Comparison of ENCODE assay signal across 8 cellular contexts in genomic region chrX:103356897-103357296, GRCh38. TPM values are rescaled to one million over a fixed set of nuclear protein-coding genes. Genes with fewer than 3 reads are reported as not detected.
DNase-seq lines count a peak whose midpoint lies in the region; ATAC-seq lines count a peak whose summit lies in the region.

No MANE protein-coding gene starts in this region.

- H3K4me3 Mint-ChIP-seq in activated T-cell treated with anti-CD3 and anti-CD28 coated beads, Interleukin-2, amount 50 U/mL, for 24 hours, result peak overlapping the region; percentile 81
- H3K4me3 Mint-ChIP-seq in activated T-helper 2 cell treated with anti-CD3 and anti-CD28 coated beads, Interferon-gamma antibody, Interleukin-2, Interleukin-4, amounts not matched to agents 10 μg/mL and 5 μg/mL and 100 μg/mL, durations not matched to agents 14 hours and 24 hours and 36 hours (ENCODE audit: low read depth), result peak overlapping the region; percentile 69

- H3K27me3 Mint-ChIP-seq in activated T-cell treated with anti-CD3 and anti-CD28 coated beads, Interleukin-2, amount 50 U/mL, for 24 hours, result peaks cover 40% of the 10 kb centered on the region
- H3K27me3 Mint-ChIP-seq in activated T-helper 2 cell treated with anti-CD3 and anti-CD28 coated beads, Interferon-gamma antibody, Interleukin-2, Interleukin-4, amounts not matched to agents 10 μg/mL and 5 μg/mL and 100 μg/mL, durations not matched to agents 14 hours and 24 hours and 36 hours (ENCODE audit: low read depth), result peaks cover 11% of the 10 kb centered on the region

- H3K36me3 Mint-ChIP-seq in activated T-cell treated with anti-CD3 and anti-CD28 coated beads, Interleukin-2, amount 50 U/mL, for 24 hours (ENCODE audit: low read depth), result no peaks in the 10 kb centered on the region
- no peaks in the 10 kb centered on the region for H3K36me3 Mint-ChIP-seq in activated T-helper 2 cell treated with anti-CD3 and anti-CD28 coated beads, Interferon-gamma antibody, Interleukin-2, Interleukin-4, amounts not matched to agents 10 μg/mL and 5 μg/mL and 100 μg/mL, durations not matched to agents 14 hours and 24 hours and 36 hours (ENCODE audit: low read depth)

- H3K9me3 Mint-ChIP-seq in activated T-cell treated with anti-CD3 and anti-CD28 coated beads, Interleukin-2, amount 50 U/mL, for 24 hours, result no peaks in the 10 kb centered on the region
- H3K9me3 Mint-ChIP-seq in activated T-helper 2 cell treated with anti-CD3 and anti-CD28 coated beads, Interferon-gamma antibody, Interleukin-2, Interleukin-4, amounts not matched to agents 10 μg/mL and 5 μg/mL and 100 μg/mL, durations not matched to agents 14 hours and 24 hours and 36 hours, result no peaks in the 10 kb centered on the region

- DNase-seq in activated T-cell treated with anti-CD3 and anti-CD28 coated beads, Interleukin-2, amount 50 U/mL, for 24 hours, result no peak
- DNase-seq in activated T-cell treated with anti-CD3 and anti-CD28 coated beads, Interleukin-2, amount 50 U/mL, for 1 hour, result no peak
- DNase-seq in activated T-helper 2 cell treated with anti-CD3 and anti-CD28 coated beads, Interferon-gamma antibody, Interleukin-2, Interleukin-4, amounts not matched to agents 10 μg/mL and 5 μg/mL and 100 μg/mL, durations not matched to agents 14 hours and 24 hours and 36 hours (ENCODE audit: low spot score), result no peak
- DNase-seq in left ventricle myocardium superior, result peak; percentile 36
- DNase-seq in sciatic nerve (ENCODE audit: low spot score), result no peak
- DNase-seq in medulla oblongata (ENCODE audit: extremely low spot score), result no peak
- DNase-seq in NCI-H510A (lab: John Stamatoyannopoulos, UW), result no peak

- peaks cover 3% of the 10 kb centered on the region for H3K4me1 Mint-ChIP-seq in activated T-cell treated with anti-CD3 and anti-CD28 coated beads, Interleukin-2, amount 50 U/mL, for 24 hours (ENCODE audit: low read depth)
- H3K4me1 Mint-ChIP-seq in activated T-helper 2 cell treated with anti-CD3 and anti-CD28 coated beads, Interferon-gamma antibody, Interleukin-2, Interleukin-4, amounts not matched to agents 10 μg/mL and 5 μg/mL and 100 μg/mL, durations not matched to agents 14 hours and 24 hours and 36 hours (ENCODE audit: low read depth), result peaks cover 5% of the 10 kb centered on the region

- peak overlapping the region; percentile 19 for H3K27ac Mint-ChIP-seq in activated T-cell treated with anti-CD3 and anti-CD28 coated beads, Interleukin-2, amount 50 U/mL, for 24 hours
- H3K27ac Mint-ChIP-seq in activated T-helper 2 cell treated with anti-CD3 and anti-CD28 coated beads, Interferon-gamma antibody, Interleukin-2, Interleukin-4, amounts not matched to agents 10 μg/mL and 5 μg/mL and 100 μg/mL, durations not matched to agents 14 hours and 24 hours and 36 hours, result no peak overlapping the region

- ATAC-seq in left ventricle myocardium superior, result peak; percentile 90
- ATAC-seq in sciatic nerve, result peak; percentile 86
- ATAC-seq in HG03159 (IDR thresholded peaks at IDR 0.05; ENCODE audit: unreplicated experiment), result no peak

- intact Hi-C loops in activated T-helper 2 cell treated with anti-CD3 and anti-CD28 coated beads, Interferon-gamma antibody, Interleukin-2, Interleukin-4, amounts not matched to agents 10 μg/mL and 5 μg/mL and 100 μg/mL, durations not matched to agents 14 hours and 24 hours and 36 hours (cut with micrococcal nuclease), result no loop called here
- intact Hi-C loops in left ventricle myocardium superior (cut with micrococcal nuclease), result no loop called here
- intact Hi-C loops in sciatic nerve (cut with DNase I), result no loop called here

RNA-seq across cellular contexts. Expression of gene TCEAL9, which starts 0.6 kb away (rescaled TPM):
- 0.73 and 0.97 TPM in 2 replicates for total RNA-seq in activated T-helper 2 cell treated with anti-CD3 and anti-CD28 coated beads, Interferon-gamma antibody, Interleukin-2, Interleukin-4, amounts not matched to agents 10 μg/mL and 5 μg/mL and 100 μg/mL, durations not matched to agents 14 hours and 24 hours and 36 hours
- total RNA-seq in left ventricle myocardium superior (18.4 TPM), sciatic nerve (49.5 TPM)

RNA-seq across cellular contexts. Expression of gene BEX3, which starts 19.4 kb away (rescaled TPM):
- 7.0 and 8.4 TPM in 2 replicates for total RNA-seq in activated T-helper 2 cell treated with anti-CD3 and anti-CD28 coated beads, Interferon-gamma antibody, Interleukin-2, Interleukin-4, amounts not matched to agents 10 μg/mL and 5 μg/mL and 100 μg/mL, durations not matched to agents 14 hours and 24 hours and 36 hours
- total RNA-seq in left ventricle myocardium superior, result 147 TPM
- 83.2 TPM for total RNA-seq in sciatic nerve

RNA-seq across cellular contexts. Expression of gene TCEAL7, which starts 26.9 kb away (rescaled TPM):
- total RNA-seq in activated T-helper 2 cell treated with anti-CD3 and anti-CD28 coated beads, Interferon-gamma antibody, Interleukin-2, Interleukin-4, amounts not matched to agents 10 μg/mL and 5 μg/mL and 100 μg/mL, durations not matched to agents 14 hours and 24 hours and 36 hours, result not detected in 2 replicates
- 4.0 TPM for total RNA-seq in left ventricle myocardium superior
- 15.1 TPM for total RNA-seq in sciatic nerve

RNA-seq across cellular contexts. Expression of gene BEX2, which starts 46.1 kb away (rescaled TPM):
- total RNA-seq in activated T-helper 2 cell treated with anti-CD3 and anti-CD28 coated beads, Interferon-gamma antibody, Interleukin-2, Interleukin-4, amounts not matched to agents 10 μg/mL and 5 μg/mL and 100 μg/mL, durations not matched to agents 14 hours and 24 hours and 36 hours, result 2.6 and 3.9 TPM in 2 replicates
- total RNA-seq in left ventricle myocardium superior (1.3 TPM), sciatic nerve (2.6 TPM)
